In genomic region chr5:171310334-171310815, GRCh38 we compare ENCODE assay signal across 14 cellular contexts. TPM values are rescaled to one million over a fixed set of nuclear protein-coding genes. Genes with fewer than 3 reads are reported as not detected.
DNase-seq lines count a peak whose midpoint lies in the region; ATAC-seq lines count a peak whose summit lies in the region.
"Had no signal": no experiment of that assay in that cellular context is flagged by ENCODE, and none has a peak within 500 bp of the region (broad histone marks: within the 10 kb centered on the region; RNA-seq: fewer than 3 reads in every experiment).

No MANE protein-coding gene starts in this region.

- POLR2A ChIA-PET in activated CD4-positive, alpha-beta memory T cell treated with anti-CD3 and anti-CD28 coated beads, Interleukin-2, amount 10 ng/mL, durations not matched to agents 7 days and 5 days (lab: Charles Lee) = interaction anchor here (2.1 kb wide), 1 partner anchor 78 kb away, joined by 7 read pairs; the partner anchor contains the start of gene NPM1
- POLR2A ChIA-PET in activated CD4-positive, alpha-beta memory T cell treated with anti-CD3 and anti-CD28 coated beads for 36 hours (lab: Charles Lee) = interaction anchor here (1.0 kb wide), 1 partner anchor 9 kb away, joined by 3 read pairs; no protein-coding TSS in a partner anchor
- POLR2A ChIA-PET in activated CD8-positive, alpha-beta T cell treated with anti-CD3 and anti-CD28 coated beads, Interleukin-2, amount 10 ng/mL, durations not matched to agents 7 days and 5 days (lab: Charles Lee) = no interaction called here

- intact Hi-C loops in activated CD4-positive, alpha-beta memory T cell treated with anti-CD3 and anti-CD28 coated beads for 36 hours (cut with micrococcal nuclease) = loop anchor here (5.0 kb wide), 1 partner anchor 1932 kb away; no protein-coding TSS in a partner anchor

- H3K9me3 Mint-ChIP-seq in activated CD4-positive, alpha-beta memory T cell treated with anti-CD3 and anti-CD28 coated beads, Interleukin-2, amount 10 ng/mL, durations not matched to agents 7 days and 5 days = no peaks in the 10 kb centered on the region
- H3K9me3 Mint-ChIP-seq in activated CD4-positive, alpha-beta memory T cell treated with anti-CD3 and anti-CD28 coated beads for 36 hours = no peaks in the 10 kb centered on the region
- no peaks in the 10 kb centered on the region for H3K9me3 Mint-ChIP-seq in activated CD8-positive, alpha-beta T cell treated with anti-CD3 and anti-CD28 coated beads, Interleukin-2, amount 10 ng/mL, durations not matched to agents 7 days and 5 days (ENCODE audit: insufficient read depth)
- peaks cover 0 to 3% (median 0%) of the 10 kb centered on the region in 6 donors for H3K9me3 Mint-ChIP-seq in immature natural killer cell
- no peaks in the 10 kb centered on the region for H3K9me3 Mint-ChIP-seq in stimulated activated naive B cell treated with anti-CD40 and anti-IgM and Interleukin-4, amounts not matched to agents 10 μg/mL and 1 μg/mL and 100 μg/mL, for 72 hours
- H3K9me3 Mint-ChIP-seq: activated B cell treated with CpG ODN at 0.5 μM for 24 hours had no signal

- H3K4me1 Mint-ChIP-seq in activated CD4-positive, alpha-beta memory T cell treated with anti-CD3 and anti-CD28 coated beads, Interleukin-2, amount 10 ng/mL, durations not matched to agents 7 days and 5 days = peaks cover 18% of the 10 kb centered on the region
- H3K4me1 Mint-ChIP-seq in activated CD4-positive, alpha-beta memory T cell treated with anti-CD3 and anti-CD28 coated beads for 36 hours (ENCODE audit: low read depth) = peaks cover 27% of the 10 kb centered on the region
- H3K4me1 Mint-ChIP-seq in activated CD8-positive, alpha-beta T cell treated with anti-CD3 and anti-CD28 coated beads, Interleukin-2, amount 10 ng/mL, durations not matched to agents 7 days and 5 days (ENCODE audit: low read depth) = peaks cover 21% of the 10 kb centered on the region
- peaks cover 49 to 55% of the 10 kb centered on the region in 2 donors for H3K4me1 Mint-ChIP-seq in immature natural killer cell
- H3K4me1 Mint-ChIP-seq in stimulated activated naive B cell treated with anti-CD40 and anti-IgM and Interleukin-4, amounts not matched to agents 10 μg/mL and 1 μg/mL and 100 μg/mL, for 72 hours = peaks cover 21 to 37% of the 10 kb centered on the region in 2 donors

- ATAC-seq in activated CD8-positive, alpha-beta T cell treated with anti-CD3 and anti-CD28 coated beads, Interleukin-2, amount 10 ng/mL, durations not matched to agents 7 days and 5 days = no peak
- no peak for ATAC-seq in stimulated activated naive B cell treated with anti-CD40 and anti-IgM and Interleukin-4, amounts not matched to agents 10 μg/mL and 1 μg/mL and 100 μg/mL, for 72 hours (replicated peaks)

- DNase-seq in activated CD4-positive, alpha-beta memory T cell treated with anti-CD3 and anti-CD28 coated beads, Interleukin-2, amount 10 ng/mL, durations not matched to agents 7 days and 5 days = no peak
- DNase-seq in activated CD4-positive, alpha-beta memory T cell treated with anti-CD3 and anti-CD28 coated beads for 36 hours = no peak
- no peak for DNase-seq in activated CD8-positive, alpha-beta T cell treated with anti-CD3 and anti-CD28 coated beads, Interleukin-2, amount 10 ng/mL, durations not matched to agents 7 days and 5 days
- DNase-seq in immature natural killer cell = no peak
- no peak for DNase-seq in stimulated activated naive B cell treated with anti-CD40 and anti-IgM and Interleukin-4, amounts not matched to agents 10 μg/mL and 1 μg/mL and 100 μg/mL, for 72 hours
- DNase-seq in AG08395 (ENCODE audit: low spot score) = no peak
- DNase-seq in HCEC 1CT = no peak
- no peak for DNase-seq in SHP77 treated with DMSO at 0.1 percent for 48 hours (lab: John Stamatoyannopoulos, UW)
- DNase-seq: activated B cell treated with CpG ODN at 0.5 μM for 24 hours, NCI-H2171, nucleus accumbens had no signal

- peaks cover 8% of the 10 kb centered on the region for H3K36me3 Mint-ChIP-seq in activated CD4-positive, alpha-beta memory T cell treated with anti-CD3 and anti-CD28 coated beads, Interleukin-2, amount 10 ng/mL, durations not matched to agents 7 days and 5 days (ENCODE audit: low read depth)
- no peaks in the 10 kb centered on the region for H3K36me3 Mint-ChIP-seq in activated CD4-positive, alpha-beta memory T cell treated with anti-CD3 and anti-CD28 coated beads for 36 hours
- H3K36me3 Mint-ChIP-seq in activated CD8-positive, alpha-beta T cell treated with anti-CD3 and anti-CD28 coated beads, Interleukin-2, amount 10 ng/mL, durations not matched to agents 7 days and 5 days (ENCODE audit: low read depth) = peaks cover 7% of the 10 kb centered on the region
- H3K36me3 Mint-ChIP-seq in immature natural killer cell = peaks cover 0 to 5% (median 4%) of the 10 kb centered on the region in 3 donors
- H3K36me3 Mint-ChIP-seq in stimulated activated naive B cell treated with anti-CD40 and anti-IgM and Interleukin-4, amounts not matched to agents 10 μg/mL and 1 μg/mL and 100 μg/mL, for 72 hours = peaks cover 4 to 13% of the 10 kb centered on the region in 2 donors

- peaks cover 79% of the 10 kb centered on the region for H3K27me3 Mint-ChIP-seq in activated CD4-positive, alpha-beta memory T cell treated with anti-CD3 and anti-CD28 coated beads, Interleukin-2, amount 10 ng/mL, durations not matched to agents 7 days and 5 days
- peaks cover 68% of the 10 kb centered on the region for H3K27me3 Mint-ChIP-seq in activated CD4-positive, alpha-beta memory T cell treated with anti-CD3 and anti-CD28 coated beads for 36 hours
- H3K27me3 Mint-ChIP-seq in activated CD8-positive, alpha-beta T cell treated with anti-CD3 and anti-CD28 coated beads, Interleukin-2, amount 10 ng/mL, durations not matched to agents 7 days and 5 days (ENCODE audit: low read depth) = peaks cover 78% of the 10 kb centered on the region
- peaks cover 12 to 58% (median 51%) of the 10 kb centered on the region in 3 donors for H3K27me3 Mint-ChIP-seq in immature natural killer cell (ENCODE audit: low read depth in 3 of 3)
- H3K27me3 Mint-ChIP-seq in stimulated activated naive B cell treated with anti-CD40 and anti-IgM and Interleukin-4, amounts not matched to agents 10 μg/mL and 1 μg/mL and 100 μg/mL, for 72 hours = peaks cover 55 to 84% of the 10 kb centered on the region in 2 donors

- no peak overlapping the region for H3K27ac Mint-ChIP-seq in activated CD4-positive, alpha-beta memory T cell treated with anti-CD3 and anti-CD28 coated beads, Interleukin-2, amount 10 ng/mL, durations not matched to agents 7 days and 5 days
- H3K27ac Mint-ChIP-seq in activated CD4-positive, alpha-beta memory T cell treated with anti-CD3 and anti-CD28 coated beads for 36 hours = no peak overlapping the region
- peak overlapping the region; percentile 74 for H3K27ac Mint-ChIP-seq in activated CD8-positive, alpha-beta T cell treated with anti-CD3 and anti-CD28 coated beads, Interleukin-2, amount 10 ng/mL, durations not matched to agents 7 days and 5 days
- H3K27ac Mint-ChIP-seq in immature natural killer cell = no peak overlapping the region
- peak overlapping the region; percentile 94 for H3K27ac Mint-ChIP-seq in stimulated activated naive B cell treated with anti-CD40 and anti-IgM and Interleukin-4, amounts not matched to agents 10 μg/mL and 1 μg/mL and 100 μg/mL, for 72 hours
- H3K27ac Mint-ChIP-seq: activated B cell treated with CpG ODN at 0.5 μM for 24 hours had no signal

- CTCF ChIA-PET in activated CD4-positive, alpha-beta memory T cell treated with anti-CD3 and anti-CD28 coated beads, Interleukin-2, amount 10 ng/mL, durations not matched to agents 7 days and 5 days (lab: Charles Lee) = interaction anchor here (0.7 to 1.2 kb wide), 3 partner anchors 13 to 103 kb away, joined by 3 read pairs; no protein-coding TSS in a partner anchor
- CTCF ChIA-PET in activated CD4-positive, alpha-beta memory T cell treated with anti-CD3 and anti-CD28 coated beads for 36 hours (lab: Charles Lee) = interaction anchor here (0.9 kb wide), 1 partner anchor 30 kb away, joined by 3 read pairs; no protein-coding TSS in a partner anchor
- CTCF ChIA-PET in activated CD8-positive, alpha-beta T cell treated with anti-CD3 and anti-CD28 coated beads, Interleukin-2, amount 10 ng/mL, durations not matched to agents 7 days and 5 days (lab: Charles Lee) = interaction anchor here (1.2 kb wide), 1 partner anchor 8 kb away, joined by 3 read pairs; no protein-coding TSS in a partner anchor

- H3K4me3 Mint-ChIP-seq in activated CD4-positive, alpha-beta memory T cell treated with anti-CD3 and anti-CD28 coated beads, Interleukin-2, amount 10 ng/mL, durations not matched to agents 7 days and 5 days = peak overlapping the region; percentile 24
- no peak overlapping the region for H3K4me3 Mint-ChIP-seq in activated CD4-positive, alpha-beta memory T cell treated with anti-CD3 and anti-CD28 coated beads for 36 hours
- H3K4me3 Mint-ChIP-seq in activated CD8-positive, alpha-beta T cell treated with anti-CD3 and anti-CD28 coated beads, Interleukin-2, amount 10 ng/mL, durations not matched to agents 7 days and 5 days = peak overlapping the region; percentile 36
- peak overlapping the region; percentile 26 to 67 (median 42) for H3K4me3 Mint-ChIP-seq in immature natural killer cell
- peak overlapping the region; percentile 70 to 76 for H3K4me3 Mint-ChIP-seq in stimulated activated naive B cell treated with anti-CD40 and anti-IgM and Interleukin-4, amounts not matched to agents 10 μg/mL and 1 μg/mL and 100 μg/mL, for 72 hours
- H3K4me3 Mint-ChIP-seq: activated B cell treated with CpG ODN at 0.5 μM for 24 hours had no signal

RNA-seq across cellular contexts. Expression of gene TLX3, which starts 1.3 kb away (rescaled TPM):
- total RNA-seq in activated CD4-positive, alpha-beta memory T cell treated with anti-CD3 and anti-CD28 coated beads, Interleukin-2, amount 10 ng/mL, durations not matched to agents 7 days and 5 days = not detected
- not detected for total RNA-seq in activated CD4-positive, alpha-beta memory T cell treated with anti-CD3 and anti-CD28 coated beads for 36 hours
- total RNA-seq in activated CD8-positive, alpha-beta T cell treated with anti-CD3 and anti-CD28 coated beads, Interleukin-2, amount 10 ng/mL, durations not matched to agents 7 days and 5 days = not detected
- polyA plus RNA-seq in immature natural killer cell = not detected
- total RNA-seq: activated B cell treated with CpG ODN at 0.5 μM for 24 hours, ascending aorta, lung microvascular endothelial cell had no signal
- polyA plus RNA-seq: AG04450 had no signal

Comparison
In these comparisons a context has a peak if more than half of its experiments do, and no peak if none do; other contexts are left out.
1. H3K27ac Mint-ChIP-seq: peak in activated CD8-positive, alpha-beta T cell treated with anti-CD3 and anti-CD28 coated beads, Interleukin-2, amount 10 ng/mL, durations not matched to agents 7 days and 5 days (single experiment) and stimulated activated naive B cell treated with anti-CD40 and anti-IgM and Interleukin-4, amounts not matched to agents 10 μg/mL and 1 μg/mL and 100 μg/mL, for 72 hours (single experiment); none in activated CD4-positive, alpha-beta memory T cell treated with anti-CD3 and anti-CD28 coated beads, Interleukin-2, amount 10 ng/mL, durations not matched to agents 7 days and 5 days (single experiment), activated CD4-positive, alpha-beta memory T cell treated with anti-CD3 and anti-CD28 coated beads for 36 hours (single experiment) and immature natural killer cell (0 of 6).